9 cellular contexts compared by ENCODE assay signal in genomic region chr22:20919718-20920117, GRCh38. TPM values are rescaled to one million over a fixed set of nuclear protein-coding genes. Genes with fewer than 3 reads are reported as not detected.
A peak's percentile ranks its signal among the peaks of the same experiment; 100 is the strongest.
DNase-seq lines count a peak whose midpoint lies in the region; ATAC-seq, FAIRE-seq and TF ChIP-seq lines count a peak whose summit lies in the region.
"Had no signal": no experiment of that assay in that cellular context is flagged by ENCODE, and none has a peak within 500 bp of the region (broad histone marks: within the 10 kb centered on the region; RNA-seq: fewer than 3 reads in every experiment).

No MANE protein-coding gene starts in this region.

- peaks cover 37% of the 10 kb centered on the region for H3K36me3 ChIP-seq in OCI-LY7 (ENCODE audit: insufficient read depth, low read length)
- no peaks in the 10 kb centered on the region for H3K36me3 ChIP-seq in endothelial cell of umbilical vein (ENCODE audit: control insufficient read depth in 2 of 2, extremely low read depth in 1 of 2, insufficient read depth in 2 of 2, low read length in 2 of 2)
- H3K36me3 ChIP-seq in ovary: no peaks in the 10 kb centered on the region

- H3K4me2 ChIP-seq in OCI-LY7 (ENCODE audit: low read length) (peak overlapping the region; percentile 75), endothelial cell of umbilical vein (ENCODE audit: insufficient read depth, low read length) (peak overlapping the region; percentile 100)

- peak overlapping the region; percentile 76 for H3K4me3 Mint-ChIP-seq in Calu3 (ENCODE audit: low read depth, unreplicated experiment)

- peak overlapping the region; percentile 25 for H3K27ac Mint-ChIP-seq in Calu3 (ENCODE audit: unreplicated experiment)

- H3K9me3 Mint-ChIP-seq in Calu3 (ENCODE audit: low read depth, unreplicated experiment): no peaks in the 10 kb centered on the region

- dilution Hi-C loops in endothelial cell of umbilical vein (cut with MboI; ENCODE audit: extremely low pct_ligation_motif_present, low sequenced_read_pairs): no loop called here

- H2AFZ ChIP-seq in OCI-LY7 (ENCODE audit: low read length) (no peak overlapping the region), endothelial cell of umbilical vein (ENCODE audit: low read depth, low read length) (no peak overlapping the region)

- H4K20me1 ChIP-seq in OCI-LY7 (ENCODE audit: insufficient read depth, low read length): peaks cover 31% of the 10 kb centered on the region
- peaks cover 9% of the 10 kb centered on the region for H4K20me1 ChIP-seq in endothelial cell of umbilical vein (replicated peaks; ENCODE audit: control insufficient read depth, extremely low read depth, insufficient read depth, low read length)

- peaks cover 26% of the 10 kb centered on the region for H3K4me1 Mint-ChIP-seq in Calu3 (ENCODE audit: low read depth, unreplicated experiment)

- H3K27me3 ChIP-seq in endothelial cell of umbilical vein (ENCODE audit: control insufficient read depth in 2 of 2, insufficient read depth in 2 of 2, low read length in 2 of 2): no peaks in the 10 kb centered on the region
- H3K27me3 ChIP-seq in ovary: no peaks in the 10 kb centered on the region

- no peak for TF ChIP-seq CTCF in Calu3 (IDR thresholded peaks at IDR 0.05; ENCODE audit: unreplicated experiment)
- TF ChIP-seq CTCF in OCI-LY7 (conservative IDR thresholded peaks at IDR 0.05; ENCODE audit: low read length): no peak
- no peak for TF ChIP-seq CTCF in endothelial cell of umbilical vein (IDR thresholded peaks at IDR 0.05; ENCODE audit: extremely low read depth in 1 of 2, insufficient read depth in 1 of 2, low read depth in 1 of 2, low read length in 2 of 2)
- no peak for TF ChIP-seq CTCF in ovary (IDR thresholded peaks at IDR 0.05)

- no peak for TF ChIP-seq POLR2A in endothelial cell of umbilical vein (IDR thresholded peaks at IDR 0.05; ENCODE audit: low read depth, low read length)
- no peak for TF ChIP-seq POLR2A in ovary (IDR thresholded peaks at IDR 0.05)

- TSS peak; percentile 48 for BruUV-seq in Calu3 (replicated peaks; lab: Mats Ljungman, UMichigan)
- TSS peak; percentile 72 for BruUV-seq in OCI-LY7 (replicated peaks; lab: Mats Ljungman, UMichigan)
- BruUV-seq in endothelial cell of umbilical vein (replicated peaks; lab: Mats Ljungman, UMichigan): TSS peak; percentile 18

- peaks cover 74% of the 10 kb centered on the region for H3K79me2 ChIP-seq in OCI-LY7 (ENCODE audit: insufficient read depth, low read depth, low read length)
- H3K79me2 ChIP-seq in endothelial cell of umbilical vein (ENCODE audit: control insufficient read depth, insufficient read depth, low read length): peaks cover 74% of the 10 kb centered on the region

- no peak overlapping the region for H3K27ac ChIP-seq in OCI-LY7 (ENCODE audit: low read depth, low read length, poor library complexity, severe bottlenecking)
- no peak overlapping the region for H3K27ac ChIP-seq in endothelial cell of umbilical vein (ENCODE audit: insufficient read depth, low read depth, low read length)
- no peak overlapping the region for H3K27ac ChIP-seq in ovary

- H3K4me1 ChIP-seq in OCI-LY7 (ENCODE audit: insufficient read depth, low read length, poor library complexity, severe bottlenecking) (peaks cover 34% of the 10 kb centered on the region), endothelial cell of umbilical vein (ENCODE audit: control insufficient read depth, extremely low read depth, insufficient read depth, low read length) (peaks cover 6% of the 10 kb centered on the region), ovary (ENCODE audit: insufficient read depth) (peaks cover 7% of the 10 kb centered on the region)

- POLR2A ChIA-PET in OCI-LY7 (lab: Charles Lee): interaction anchor here (0.7 kb wide), 2 partner anchors 49 to 66 kb away, joined by 3 read pairs; no protein-coding TSS in a partner anchor
- POLR2A ChIA-PET in endothelial cell of umbilical vein (lab: Charles Lee): no interaction called here

- intact Hi-C loops in Calu3 (cut with micrococcal nuclease; ENCODE audit: unreplicated experiment) (loop anchor here (5.0 kb wide), 1 partner anchor 33 kb away; no protein-coding TSS in a partner anchor), OCI-LY7 (cut with micrococcal nuclease; ENCODE audit: unreplicated experiment) (loop anchor here (5.0 to 10.0 kb wide), 2 partner anchors 65 to 948 kb away; partner anchors contain the start of genes LZTR1 and MAPK1), endothelial cell of umbilical vein (cut with micrococcal nuclease) (loop anchor here (5.0 kb wide), 1 partner anchor 43 kb away; no protein-coding TSS in a partner anchor), ovary (cut with DNase I) (loop anchor here in 1 of 4 donors (5.0 kb wide), 1 partner anchor 57 kb away; no protein-coding TSS in a partner anchor)

- H3K36me3 Mint-ChIP-seq in Calu3 (ENCODE audit: insufficient read depth, unreplicated experiment): peaks cover 56% of the 10 kb centered on the region

- peak overlapping the region; percentile 69 for H3K9ac ChIP-seq in endothelial cell of umbilical vein (replicated peaks; ENCODE audit: extremely low read depth, insufficient read depth, low read length)

- CTCF ChIA-PET in Calu3 (lab: Charles Lee) (interaction anchor here (1.7 kb wide), 2 partner anchors 18 to 34 kb away, joined by 5 to 6 read pairs; no protein-coding TSS in a partner anchor), OCI-LY7 (lab: Charles Lee; ENCODE audit: unreplicated experiment) (no interaction called here), endothelial cell of umbilical vein (lab: Charles Lee) (interaction anchor here (1.4 to 2.8 kb wide), 3 partner anchors 13 to 62 kb away, joined by 3 to 18 read pairs (median 4); partner anchors contain the start of gene LZTR1)

- H3K4me3 ChIP-seq in OCI-LY7 (ENCODE audit: low read depth, low read length, poor library complexity, severe bottlenecking) (peak overlapping the region; percentile 97), endothelial cell of umbilical vein (replicated peaks in 1 of 3; ENCODE audit: insufficient read depth in 1 of 3, low read depth in 1 of 3, low read length in 3 of 3) (peak overlapping the region; percentile 69 to 97 (median 95)), ovary (peak overlapping the region; percentile 91)

- H3K9me3 ChIP-seq in OCI-LY7 (ENCODE audit: low read length) (no peaks in the 10 kb centered on the region), endothelial cell of umbilical vein (replicated peaks; ENCODE audit: control insufficient read depth, insufficient read depth, low read length) (no peaks in the 10 kb centered on the region), ovary (no peaks in the 10 kb centered on the region)

- DNase-seq in Calu3 (no peak), OCI-LY7 (ENCODE audit: low spot score) (no peak), endothelial cell of umbilical vein (ENCODE audit: low read depth, low spot score) (peak; percentile 24), ovary (no peak), NCI-H2107 (lab: John Stamatoyannopoulos, UW) (no peak), KG1 (lab: John Stamatoyannopoulos, UW) (no peak)

- H3K27me3 Mint-ChIP-seq in Calu3 (ENCODE audit: unreplicated experiment): no peaks in the 10 kb centered on the region

- H3K9me1 ChIP-seq in endothelial cell of umbilical vein (replicated peaks; ENCODE audit: control insufficient read depth, extremely low read depth, insufficient read depth, low read length): no peaks in the 10 kb centered on the region

- H3K9me2 ChIP-seq in OCI-LY7 (ENCODE audit: insufficient read depth, low read length): no peaks in the 10 kb centered on the region

- TF ChIP-seq EP300 in ovary (IDR thresholded peaks at IDR 0.05): no peak

- WGBS in ovary, 3 donors: 8 to 10% (median 9%) methylated on average over 4 of the region's 4 CpGs

- ATAC-seq in HG03039 (IDR thresholded peaks at IDR 0.05; ENCODE audit: unreplicated experiment) (no peak), GM21447 (IDR thresholded peaks at IDR 0.05; ENCODE audit: unreplicated experiment) (no peak)

- FAIRE-seq in endothelial cell of umbilical vein (lab: Jason Lieb, UNC): no peak

TF ChIP-seq in endothelial cell of umbilical vein, 7 proteins besides CTCF, POLR2A, EP300 and RAD21 (continues in another document):
- no peak for TF ChIP-seq FOS (IDR thresholded peaks at IDR 0.05; ENCODE audit: borderline replicate concordance, insufficient read depth, low read length)
- no peak for TF ChIP-seq EZH2 (IDR thresholded peaks at IDR 0.05; ENCODE audit: borderline replicate concordance, low read depth, low read length, severe bottlenecking)
- no peak for TF ChIP-seq JUN (IDR thresholded peaks at IDR 0.05; ENCODE audit: borderline replicate concordance, insufficient read depth, insufficient read length, low read depth)
- TF ChIP-seq MAX (IDR thresholded peaks at IDR 0.05; ENCODE audit: insufficient read depth, insufficient read length): no peak
- no peak for TF ChIP-seq GATA2 (IDR thresholded peaks at IDR 0.05; ENCODE audit: insufficient read depth, insufficient read length, low read depth, low read length)
- no peak for TF ChIP-seq POLR2AphosphoS5 (IDR thresholded peaks at IDR 0.05; ENCODE audit: insufficient read depth, low read depth, low read length)

RNA-seq across cellular contexts. Expression of gene CRKL, which starts 2.5 kb away (rescaled TPM):
- 68.0 and 69.9 TPM in 2 replicates for total RNA-seq in Calu3 (2022)
- total RNA-seq in OCI-LY7 (2014; rRNA removed; shearing (Covaris generic)): 47.5 and 57.7 TPM in 2 replicates
- 70.9 and 73.4 TPM in 2 replicates for total RNA-seq in OCI-LY7 (2022)
- total RNA-seq in endothelial cell of umbilical vein: 47.1 and 50.6 TPM in 2 replicates
- polyA plus RNA-seq in endothelial cell of umbilical vein: 15.4 and 18.0 TPM in 2 replicates
- polyA plus RNA-seq in endothelial cell of umbilical vein (2011; cell fraction: cytosol; rRNA removed): 17.3 and 19.3 TPM in 2 replicates
- polyA plus RNA-seq in endothelial cell of umbilical vein (2011; cell fraction: nucleus; rRNA removed): 11.4 and 13.5 TPM in 2 replicates
- polyA plus RNA-seq in endothelial cell of umbilical vein (2012): 20.8 and 27.2 TPM in 2 replicates
- 37.3 and 43.3 TPM in 2 replicates for polyA minus RNA-seq in endothelial cell of umbilical vein
- 12.2 TPM for polyA minus RNA-seq in endothelial cell of umbilical vein (2011; cell fraction: cytosol; rRNA and poly(A)+ RNA removed)
- polyA minus RNA-seq in endothelial cell of umbilical vein (2011; cell fraction: nucleus; rRNA and poly(A)+ RNA removed): 13.4 and 14.8 TPM in 2 replicates
- 10 to 100 TPM; 42.8 to 71.5 (median 58.0) TPM for total RNA-seq in ovary
- 10 to 100 TPM; 22.7 to 51.5 TPM for polyA plus RNA-seq in ovary

RNA-seq across cellular contexts. Expression of gene AIFM3, which starts 47.3 kb away (rescaled TPM):
- 3.1 and 4.2 TPM in 2 replicates for total RNA-seq in Calu3 (2022)
- 0.47 TPM in 1 of 2 replicates, not detected in the other for total RNA-seq in OCI-LY7 (2014; rRNA removed; shearing (Covaris generic))
- total RNA-seq in OCI-LY7 (2022): not detected in 2 replicates
- total RNA-seq in endothelial cell of umbilical vein: not detected in 2 replicates
- polyA plus RNA-seq in endothelial cell of umbilical vein: 0.11 and 0.15 TPM in 2 replicates
- 0.08 TPM in 2 replicates for polyA plus RNA-seq in endothelial cell of umbilical vein (2011; cell fraction: cytosol; rRNA removed)
- 0.49 and 0.70 TPM in 2 replicates for polyA plus RNA-seq in endothelial cell of umbilical vein (2011; cell fraction: nucleus; rRNA removed)
- 0.32 and 0.42 TPM in 2 replicates for polyA plus RNA-seq in endothelial cell of umbilical vein (2012)
- not detected in 2 replicates for polyA minus RNA-seq in endothelial cell of umbilical vein
- polyA minus RNA-seq in endothelial cell of umbilical vein (2011; cell fraction: cytosol; rRNA and poly(A)+ RNA removed): not detected
- polyA minus RNA-seq in endothelial cell of umbilical vein (2011; cell fraction: nucleus; rRNA and poly(A)+ RNA removed): not detected in 2 replicates
- total RNA-seq in ovary: 1 to 10 TPM in 4 of 7 donors, under 1 TPM in 3; 0.43 to 2.7 (median 1.1) TPM
- polyA plus RNA-seq in ovary: 1 to 10 TPM in 1 of 2 donors, not detected in 1; 1.1 TPM
- total RNA-seq: lung microvascular endothelial cell had no signal
